Comparison of ENCODE assay signal across 9 cellular contexts in genomic region chrX:21946925-21947641, GRCh38. TPM values are rescaled to one million over a fixed set of nuclear protein-coding genes. Genes with fewer than 3 reads are reported as not detected.
DNase-seq lines count a peak whose midpoint lies in the region; ATAC-seq and TF ChIP-seq lines count a peak whose summit lies in the region.
"Had no signal": no experiment of that assay in that cellular context is flagged by ENCODE, and none has a peak within 500 bp of the region (broad histone marks: within the 10 kb centered on the region; RNA-seq: fewer than 3 reads in every experiment).

No MANE protein-coding gene starts in this region.

- ATAC-seq in aorta (ENCODE audit: low FRiP score) = no peak

- H2AFZ ChIP-seq in mammary epithelial cell (ENCODE audit: low read depth, low read length) = no peak overlapping the region

- in situ Hi-C loops in mammary epithelial cell (cut with MboI; ENCODE audit: low sequenced_read_pairs in 2 of 2) = loop anchor here in 1 of 2 donors (25.0 kb wide), 1 partner anchor 1435 kb away; no protein-coding TSS in a partner anchor

- no TSS peak for BruUV-seq in mammary epithelial cell (replicated peaks; lab: Mats Ljungman, UMichigan)

- H3K79me2 ChIP-seq in mammary epithelial cell (ENCODE audit: insufficient read depth, low read length) = peaks cover 99% of the 10 kb centered on the region

- peaks cover 3% of the 10 kb centered on the region for H4K20me1 ChIP-seq in mammary epithelial cell (ENCODE audit: insufficient read depth, low read length)

- WGBS in mammary epithelial cell (ENCODE audit: low coverage, missing lambda C conversion rate) = 48% methylated on average over 7 of the region's 7 CpGs
- WGBS in aorta, 2 donors = 18 to 28% methylated on average over 7 of the region's 7 CpGs

- H3K36me3 ChIP-seq in mammary epithelial cell (ENCODE audit: insufficient read depth, low read length) (no peaks in the 10 kb centered on the region), aorta (ENCODE audit: control insufficient read depth in 1 of 2, insufficient read depth in 2 of 2, low read length in 1 of 2) (no peaks in the 10 kb centered on the region)

- intact Hi-C loops in mammary epithelial cell (cut with micrococcal nuclease) = no loop called here
- intact Hi-C loops in aorta (cut with DNase I) = no loop called here

- no peak overlapping the region for H3K9ac ChIP-seq in mammary epithelial cell (ENCODE audit: insufficient read depth, low read length)

- H3K9me3 ChIP-seq in mammary epithelial cell (replicated peaks; ENCODE audit: insufficient read depth, low read length) (no peaks in the 10 kb centered on the region), aorta (ENCODE audit: control insufficient read depth, low read length) (no peaks in the 10 kb centered on the region)

- H3K27ac ChIP-seq in mammary epithelial cell (ENCODE audit: insufficient read depth, low read depth, low read length) = peak overlapping the region; percentile 31
- peak overlapping the region in 1 of 2 donors; percentile 40 for H3K27ac ChIP-seq in aorta (ENCODE audit: low read depth in 1 of 2, low read length in 2 of 2)

- peak; percentile 43 for DNase-seq in AG08395 (ENCODE audit: low spot score)
- peak; percentile 74 for DNase-seq in M059J (ENCODE audit: low read depth)
- peak; percentile 50 for DNase-seq in mammary epithelial cell
- peak; percentile 47 to 73 for DNase-seq in lung microvascular endothelial cell (ENCODE audit: low read depth in 2 of 2)
- no peak for DNase-seq in NCI-H510A treated with DMSO at 0.1 percent for 48 hours (lab: John Stamatoyannopoulos, UW)
- no peak for DNase-seq in aorta
- DNase-seq in NCI-H146 (lab: John Stamatoyannopoulos, UW) = no peak
- no peak for DNase-seq in germinal center (ENCODE audit: low spot score)
- DNase-seq: SHP77 had no signal

- H3K4me3 ChIP-seq in mammary epithelial cell (replicated peaks in 1 of 3; ENCODE audit: insufficient read depth in 1 of 3, low read depth in 2 of 3, low read length in 3 of 3) (no peak overlapping the region), aorta (ENCODE audit: low read length in 2 of 2) (no peak overlapping the region)

- H3K27me3 ChIP-seq in mammary epithelial cell (ENCODE audit: insufficient read depth, low read length) (no peaks in the 10 kb centered on the region), aorta (ENCODE audit: control insufficient read depth in 1 of 2, insufficient read depth in 2 of 2, low read length in 1 of 2) (no peaks in the 10 kb centered on the region)

- H3K4me2 ChIP-seq in mammary epithelial cell (ENCODE audit: insufficient read depth, low read depth, low read length) = peak overlapping the region; percentile 41

- dilution Hi-C loops in mammary epithelial cell (cut with HindIII; ENCODE audit: low sequenced_read_pairs) = no loop called here

- H3K4me1 ChIP-seq in mammary epithelial cell (ENCODE audit: insufficient read depth, low read length) (peaks cover 43% of the 10 kb centered on the region), aorta (ENCODE audit: control insufficient read depth in 1 of 2, insufficient read depth in 2 of 2, low read length in 2 of 2) (no peaks in the 10 kb centered on the region)

- TF ChIP-seq CTCF in mammary epithelial cell (conservative IDR thresholded peaks at IDR 0.05 in 1 of 2, IDR thresholded peaks at IDR 0.05 in 1 of 2; ENCODE audit: extremely low read depth in 1 of 2, insufficient read depth in 1 of 2, low read depth in 1 of 2, low read length in 2 of 2) = no peak

- CTCF ChIA-PET in mammary epithelial cell (lab: Charles Lee; ENCODE audit: low non-redundant PET) = no interaction called here

RNA-seq across cellular contexts. Expression of gene SMS, which starts 6.6 kb away (rescaled TPM):
- total RNA-seq in M059J (2014; rRNA removed; shearing (Covaris generic)) = 228 and 301 TPM in 2 replicates
- total RNA-seq in mammary epithelial cell (100 to 1,000 TPM in 1 of 2 donors, 10 to 100 TPM in 1; 63.3 to 128 TPM), lung microvascular endothelial cell (99.4 and 137 TPM in 2 replicates), aorta (10 to 100 TPM; 49.4 to 57.8 TPM)
- polyA plus RNA-seq in mammary epithelial cell (90.7 TPM), aorta (10 to 100 TPM; 45.3 to 89.5 TPM)
- 62.2 TPM for polyA minus RNA-seq in mammary epithelial cell

Comparison
In these comparisons a context has a peak if more than half of its experiments do, and no peak if none do; other contexts are left out.
1. DNase-seq: peak in AG08395 (single experiment), M059J (single experiment), mammary epithelial cell (single experiment) and lung microvascular endothelial cell (2 of 2); none in NCI-H510A treated with DMSO at 0.1 percent for 48 hours (single experiment), aorta (0 of 2), NCI-H146 (single experiment) and germinal center (single experiment).